Comparison of ENCODE assay signal across 8 cellular contexts in the genomic region with DNA sequence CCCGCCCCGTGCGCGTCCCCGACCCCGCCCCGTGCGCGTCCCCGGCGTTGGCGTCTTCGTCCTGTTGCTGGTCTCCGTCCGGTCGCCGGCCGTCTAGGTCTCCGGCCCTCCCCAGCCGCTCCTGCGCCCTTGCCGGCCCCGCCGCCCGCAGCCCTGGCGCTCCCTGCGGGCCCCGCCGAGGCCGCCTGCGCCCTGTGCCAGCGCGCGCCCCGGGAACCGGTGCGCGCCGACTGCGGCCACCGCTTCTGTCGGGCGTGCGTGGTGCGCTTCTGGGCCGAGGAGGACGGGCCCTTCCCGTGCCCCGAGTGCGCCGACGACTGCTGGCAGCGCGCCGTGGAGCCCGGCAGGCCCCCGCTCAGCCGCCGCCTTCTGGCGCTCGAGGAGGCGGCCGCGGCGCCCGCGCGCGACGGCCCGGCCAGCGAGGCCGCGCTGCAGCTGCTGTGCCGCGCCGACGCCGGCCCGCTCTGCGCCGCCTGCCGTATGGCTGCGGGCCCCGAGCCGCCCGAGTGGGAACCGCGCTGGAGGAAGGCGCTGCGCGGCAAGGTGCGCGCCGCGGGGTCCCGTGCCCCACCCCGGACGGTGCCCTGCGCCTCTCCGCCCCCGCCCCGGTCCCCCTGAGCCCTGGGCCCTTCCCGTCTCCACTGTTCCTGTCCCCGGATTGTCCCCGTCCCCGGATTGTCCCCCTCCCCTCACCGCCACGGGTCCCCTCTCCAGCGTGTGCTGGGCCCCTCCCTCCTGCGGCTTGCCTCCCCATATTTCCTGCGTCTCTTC. TPM values are rescaled to one million over a fixed set of nuclear protein-coding genes. Genes with fewer than 3 reads are reported as not detected.
DNase-seq lines count a peak whose midpoint lies in the region; ATAC-seq and TF ChIP-seq lines count a peak whose summit lies in the region.

Gene RNF187, plus strand, starts transcription at position 47 of the 771 bp plus-strand sequence.

- no peaks in the 10 kb centered on the region for H3K9me3 ChIP-seq in BE2C

- no peaks in the 10 kb centered on the region for H3K9me3 Mint-ChIP-seq in central memory CD8-positive, alpha-beta T cell

- H3K36me3 Mint-ChIP-seq in central memory CD8-positive, alpha-beta T cell (ENCODE audit: insufficient read depth) = peaks cover 31% of the 10 kb centered on the region

- H3K4me1 Mint-ChIP-seq in central memory CD8-positive, alpha-beta T cell = peaks cover 30% of the 10 kb centered on the region

- no peak for TF ChIP-seq CTCF in BE2C (IDR thresholded peaks at IDR 0.05; ENCODE audit: low read depth, low read length)

- no peaks in the 10 kb centered on the region for H3K27me3 Mint-ChIP-seq in central memory CD8-positive, alpha-beta T cell

- H3K27me3 ChIP-seq in BE2C = peaks cover 2% of the 10 kb centered on the region; the same call in 1 of the 2 replicates

- peak within 1 kb of the TSS; percentile 99 for H3K27ac Mint-ChIP-seq in central memory CD8-positive, alpha-beta T cell (ENCODE audit: low read depth)

- intact Hi-C loops in T-helper 1 cell treated with Interleukin-12 subunit alpha and Interleukin-12 subunit beta and Interleukin-4 antibody, amounts not matched to agents 30 ng/mL and 1 ng/mL, for 36 hours (cut with micrococcal nuclease) = loop anchor here (1.0 to 10.0 kb wide), 5 partner anchors 274 to 1577 kb away; partner anchors contain the start of genes CCSAP, GALNT2, TAF5L and URB2

- H3K4me3 ChIP-seq in BE2C (ENCODE audit: low read depth, low read length) = peak within 1 kb of the TSS; percentile 92

- H3K4me3 Mint-ChIP-seq in central memory CD8-positive, alpha-beta T cell = peak within 1 kb of the TSS; percentile 98

- TF ChIP-seq POLR2A in GM19193 (IDR thresholded peaks at IDR 0.05; ENCODE audit: extremely low read depth, insufficient read depth, insufficient read length) = peak; percentile 54

- peak; percentile 55 for ATAC-seq in HG03196 (IDR thresholded peaks at IDR 0.05; ENCODE audit: unreplicated experiment)
- ATAC-seq in central memory CD8-positive, alpha-beta T cell (replicated peaks; ENCODE audit: extremely low read depth, poor library complexity, severe bottlenecking) = peak; percentile 61
- ATAC-seq in left lobe of liver = peak; percentile 93

- H3K4me1 ChIP-seq in BE2C = peaks cover 3% of the 10 kb centered on the region; the same call in 1 of the 2 replicates

- no peaks in the 10 kb centered on the region for H3K36me3 ChIP-seq in BE2C

- DNase-seq in BE2C (no peak), left lobe of liver (ENCODE audit: low spot score) (peak; percentile 91), Ammon's horn (ENCODE audit: low spot score) (no peak)
- DNase-seq in central memory CD8-positive, alpha-beta T cell (ENCODE audit: low spot score in 2 of 2) = no peak
- DNase-seq in stimulated activated CD4-positive, alpha-beta T cell treated with anti-CD3 and anti-CD28 coated beads, Interleukin-4, amount 100 ng/mL, for 24 hours = peak; percentile 84

RNA-seq across cellular contexts. Expression of gene RNF187, which starts in this region (rescaled TPM):
- 649 TPM for polyA plus RNA-seq in BE2C (2012; ENCODE audit: insufficient read depth, insufficient read length, low read depth)
- 112 and 113 TPM in 2 replicates for total RNA-seq in T-helper 1 cell treated with Interleukin-12 subunit alpha and Interleukin-12 subunit beta and Interleukin-4 antibody, amounts not matched to agents 30 ng/mL and 1 ng/mL, for 36 hours
- 60.3 TPM for total RNA-seq in left lobe of liver

Comparison
In these comparisons a context has a peak if more than half of its experiments do, and no peak if none do; other contexts are left out.
1. DNase-seq: peak in left lobe of liver (single experiment) and stimulated activated CD4-positive, alpha-beta T cell treated with anti-CD3 and anti-CD28 coated beads, Interleukin-4, amount 100 ng/mL, for 24 hours (single experiment); none in BE2C (single experiment), central memory CD8-positive, alpha-beta T cell (0 of 2) and Ammon's horn (single experiment).
2. Peak in every context shown above with its lines, with median percentiles within 50 percentile points of each other: ATAC-seq.